ENCODE assay signal across 27 cellular contexts in genomic region chr4:185246453-185246852, GRCh38. TPM values are rescaled to one million over a fixed set of nuclear protein-coding genes. Genes with fewer than 3 reads are reported as not detected.
DNase-seq lines count a peak whose midpoint lies in the region; ATAC-seq, FAIRE-seq and TF ChIP-seq lines count a peak whose summit lies in the region.
"Had no signal": no experiment of that assay in that cellular context is flagged by ENCODE, and none has a peak within 500 bp of the region (broad histone marks: within the 10 kb centered on the region; RNA-seq: fewer than 3 reads in every experiment).

No MANE protein-coding gene starts in this region.

- H3K9me2 ChIP-seq in GM23248 (ENCODE audit: insufficient read depth): no peaks in the 10 kb centered on the region
- no peaks in the 10 kb centered on the region for H3K9me2 ChIP-seq in SU-DHL-6 (replicated peaks; ENCODE audit: insufficient read depth, low read length)

- TF ChIP-seq POLR2A in A549 (IDR thresholded peaks at IDR 0.05; ENCODE audit: low read length): no peak

- no peaks in the 10 kb centered on the region for H3K27me3 ChIP-seq in GM23248 (replicated peaks; ENCODE audit: insufficient read depth)
- H3K27me3 ChIP-seq in SU-DHL-6 (ENCODE audit: low read length): no peaks in the 10 kb centered on the region
- no peaks in the 10 kb centered on the region for H3K27me3 ChIP-seq in brain microvascular endothelial cell (replicated peaks)
- H3K27me3 ChIP-seq: body of pancreas, esophagus muscularis mucosa, suprapubic skin, uterus had no signal

- H3F3A ChIP-seq in GM23248 (ENCODE audit: insufficient read depth): no peaks in the 10 kb centered on the region
- H3F3A ChIP-seq in SU-DHL-6 (ENCODE audit: insufficient read depth): peaks cover 6% of the 10 kb centered on the region; the same call in 1 of the 2 replicates

- WGBS in A549 (ENCODE audit: missing lambda C conversion rate): 32% methylated on average over 1 of the region's 1 CpG
- WGBS in GM23248 (ENCODE audit: low coverage in 1 of 2, low lambda C conversion rate in 2 of 2, missing lambda C conversion rate in 2 of 2), 2 experiments: 88 to 100% methylated on average over 1 of the region's 1 CpG

- in situ Hi-C loops in GM23248 (cut with MboI): no loop called here
- in situ Hi-C loops in G401 (cut with HindIII; ENCODE audit: low sequenced_read_pairs): no loop called here
- in situ Hi-C loops in brain microvascular endothelial cell (cut with HindIII; ENCODE audit: low pct_ligation_motif_present, low sequenced_read_pairs): no loop called here

- H2AFZ ChIP-seq in GM23248: no peak overlapping the region
- no peak overlapping the region for H2AFZ ChIP-seq in SU-DHL-6 (ENCODE audit: low read depth, low read length, severe bottlenecking)
- H2AFZ ChIP-seq: PC-9 had no signal

- no peaks in the 10 kb centered on the region for H3K9me3 ChIP-seq in A549
- no peaks in the 10 kb centered on the region for H3K9me3 ChIP-seq in GM23248 (ENCODE audit: low read depth)
- no peaks in the 10 kb centered on the region for H3K9me3 ChIP-seq in SU-DHL-6 (ENCODE audit: insufficient read depth, low read length)
- H3K9me3 ChIP-seq: body of pancreas, esophagus muscularis mucosa, suprapubic skin, uterus had no signal

- ATAC-seq in A549: no peak
- ATAC-seq in HG03565 (IDR thresholded peaks at IDR 0.05; ENCODE audit: unreplicated experiment): no peak
- ATAC-seq: body of pancreas; effector memory CD8-positive, alpha-beta T cell; HCT116; T-helper 17 cell had no signal

- CTCF ChIA-PET in A549 (lab: Yijun Ruan, JAX): no interaction called here

- H4K20me1 ChIP-seq in GM23248 (ENCODE audit: insufficient read depth) (no peaks in the 10 kb centered on the region), SU-DHL-6 (ENCODE audit: low read depth, low read length) (0 out of 2 replicates have a peak, but pooled peaks cover 2% of the 10 kb centered on the region)

- H3K4me1 ChIP-seq in A549: peaks cover 25% of the 10 kb centered on the region; the same call in 2 of the 3 replicates
- H3K4me1 ChIP-seq in GM23248 (ENCODE audit: insufficient read depth): peaks cover 16% of the 10 kb centered on the region

- peaks cover 86% of the 10 kb centered on the region for H3K79me2 ChIP-seq in GM23248 (ENCODE audit: insufficient read depth)
- peaks cover 41% of the 10 kb centered on the region for H3K79me2 ChIP-seq in SU-DHL-6 (ENCODE audit: insufficient read depth, low read length)

- H3K9ac ChIP-seq in GM23248 (peak overlapping the region; percentile 11), SU-DHL-6 (ENCODE audit: low read length) (no peak overlapping the region)

- TF ChIP-seq CTCF in A549 (IDR thresholded peaks at IDR 0.05) (no peak), SU-DHL-6 (IDR thresholded peaks at IDR 0.05; ENCODE audit: insufficient read depth, low read length, poor library complexity, severe bottlenecking) (no peak), brain microvascular endothelial cell (IDR thresholded peaks at IDR 0.05; ENCODE audit: low read depth, low read length, missing control alignments) (no peak)

- H3K27ac ChIP-seq in A549: peak overlapping the region; percentile 5 to 41; a peak in 3 of 6 replicates
- H3K27ac ChIP-seq in GM23248: no peak overlapping the region; the same call in 1 of the 2 replicates
- no peak overlapping the region; the same call in 1 of the 2 replicates for H3K27ac ChIP-seq in SU-DHL-6 (ENCODE audit: low read depth, low read length)
- H3K27ac ChIP-seq in brain microvascular endothelial cell: no peak overlapping the region
- H3K27ac ChIP-seq: body of pancreas, esophagus muscularis mucosa, PC-9, suprapubic skin had no signal

- no peak for TF ChIP-seq EP300 in A549 (IDR thresholded peaks at IDR 0.05)

- FAIRE-seq in A549 (lab: Jason Lieb, UNC): no peak
- peak; percentile 90 for FAIRE-seq in endometrium (lab: Jason Lieb, UNC)

- H3K4me3 ChIP-seq in A549 (no peak overlapping the region), GM23248 (0 out of 2 replicates have a peak overlapping the region, but pooled peaks have one; percentile 11), SU-DHL-6 (ENCODE audit: insufficient read depth, low read length, poor library complexity, severe bottlenecking) (no peak overlapping the region), brain microvascular endothelial cell (ENCODE audit: low read depth, low read length) (no peak overlapping the region)
- H3K4me3 ChIP-seq: body of pancreas, esophagus muscularis mucosa, PC-9, suprapubic skin, uterus had no signal

- H3K4me2 ChIP-seq in A549 (peak overlapping the region; percentile 22; the same call in 2 of the 3 replicates), GM23248 (ENCODE audit: unreplicated experiment) (peak overlapping the region; percentile 37), SU-DHL-6 (ENCODE audit: low read depth, low read length, poor library complexity, severe bottlenecking) (peak overlapping the region; percentile 1)
- H3K4me2 ChIP-seq: PC-9 had no signal

- POLR2A ChIA-PET in A549 (lab: Yijun Ruan, JAX): interaction anchor here (0.6 kb wide), 1 partner anchor 45 kb away, joined by 3 read pairs; no protein-coding TSS in a partner anchor

- H3K36me3 ChIP-seq in GM23248 (ENCODE audit: low read depth) (no peaks in the 10 kb centered on the region), SU-DHL-6 (ENCODE audit: low read length) (peaks cover 11% of the 10 kb centered on the region; the same call in 1 of the 2 replicates), brain microvascular endothelial cell (replicated peaks) (no peaks in the 10 kb centered on the region)
- H3K36me3 ChIP-seq: suprapubic skin, uterus had no signal

- TF ChIP-seq RAD21 in A549 (conservative IDR thresholded peaks at IDR 0.05 in 1 of 2, IDR thresholded peaks at IDR 0.05 in 1 of 2): no peak

- DNase-seq in A549 (ENCODE audit: low read depth in 1 of 2, low spot score in 1 of 2) (no peak), GM23248 (no peak), G401 (ENCODE audit: low spot score) (no peak), brain microvascular endothelial cell (no peak)
- DNase-seq in activated naive CD4-positive, alpha-beta T cell treated with anti-CD3 and anti-CD28 coated beads, Interleukin-2, amount 50 U/mL, for 16 hours: no peak
- DNase-seq: activated CD4-positive, alpha-beta T cell treated with anti-CD3 and anti-CD28 coated beads, Interleukin-2, amount 50 U/mL, for 1 hour; activated naive CD8-positive, alpha-beta T cell treated with anti-CD3 and anti-CD28 coated beads, Interleukin-2, amount 10 ng/mL, durations not matched to agents 7 days and 5 days; body of pancreas; CD4-positive, alpha-beta T cell; effector memory CD8-positive, alpha-beta T cell; GF-D8; islet precursor cell; Kasumi-1; NCI-H1048; NCI-H2029; NCI-H226; NCI-H82; PC-9; SIG-M5; T-helper 17 cell; uterus had no signal

TF ChIP-seq in A549, 52 proteins besides CTCF, POLR2A, EP300 and RAD21 (continues in another document):
- TF ChIP-seq BCL3 (IDR thresholded peaks at IDR 0.05) (no peak), ZFP36 (IDR thresholded peaks at IDR 0.05; ENCODE audit: borderline replicate concordance, partially characterized antibody) (no peak), ATOH8 (CRISPR knock-in tag; IDR thresholded peaks at IDR 0.05; ENCODE audit: low read depth) (no peak), FOSL2 (IDR thresholded peaks at IDR 0.05) (no peak), FOSL2 (CRISPR knock-in tag; IDR thresholded peaks at IDR 0.05) (no peak), MAFK (IDR thresholded peaks at IDR 0.05; ENCODE audit: partially characterized antibody) (no peak), CEBPB (IDR thresholded peaks at IDR 0.05) (no peak), MAX (IDR thresholded peaks at IDR 0.05) (no peak), JUNB (IDR thresholded peaks at IDR 0.05) (no peak), EHF (CRISPR knock-in tag; IDR thresholded peaks at IDR 0.05) (no peak), SMC3 (IDR thresholded peaks at IDR 0.05) (no peak), RCOR1 (IDR thresholded peaks at IDR 0.05; ENCODE audit: low read depth, low read length) (no peak)

RNA-seq across cellular contexts. Expression of gene SNX25, which starts 37.1 kb away (rescaled TPM):
- polyA plus RNA-seq in A549 (2011; rRNA removed): 13.0 and 19.0 TPM in 2 replicates
- polyA plus RNA-seq in A549 (2012; cell fraction: cytosol; rRNA removed): 2.4 and 3.0 TPM in 2 replicates
- polyA plus RNA-seq in A549 (2012; cell fraction: nucleus; rRNA removed): 1.8 and 2.9 TPM in 2 replicates
- 8.5 to 10.1 TPM (median 8.5 TPM) in 3 replicates for polyA plus RNA-seq in A549 (2017; fragmentation: RNase III; extraction: RNeasy Plus Mini Kit Qiagen cat#74134 plus additional on column Dnase treatment)
- 37.9 and 42.9 TPM in 2 replicates for polyA minus RNA-seq in A549 (2011; rRNA and poly(A)+ RNA removed)
- total RNA-seq in GM23248 (2014; rRNA removed; shearing (Covaris generic)): 23.6 and 50.0 TPM in 2 replicates
- 7.1 and 8.2 TPM in 2 replicates for polyA plus RNA-seq in GM23248 (2016; fragmentation: Nextera tagmentation; extraction: Ambion mirVana)
- 12.4 and 13.7 TPM in 2 replicates for total RNA-seq in G401 (2014; rRNA removed; shearing (Covaris generic))

RNA-seq across cellular contexts. Expression of gene CFAP97, which starts 42.7 kb away (rescaled TPM):
- polyA plus RNA-seq in A549 (2011; rRNA removed) (41.8 and 48.2 TPM in 2 replicates), A549 (2017; fragmentation: RNase III; extraction: RNeasy Plus Mini Kit Qiagen cat#74134 plus additional on column Dnase treatment) (15.7 to 16.3 TPM (median 15.8 TPM) in 3 replicates), GM23248 (2016; fragmentation: Nextera tagmentation; extraction: Ambion mirVana) (49.2 and 50.8 TPM in 2 replicates)
- 4.6 and 4.8 TPM in 2 replicates for polyA plus RNA-seq in A549 (2012; cell fraction: cytosol; rRNA removed)
- 1.2 and 2.1 TPM in 2 replicates for polyA plus RNA-seq in A549 (2012; cell fraction: nucleus; rRNA removed)
- polyA minus RNA-seq in A549 (2011; rRNA and poly(A)+ RNA removed): 13.0 and 14.5 TPM in 2 replicates
- 44.0 and 46.3 TPM in 2 replicates for total RNA-seq in GM23248 (2014; rRNA removed; shearing (Covaris generic))
- 11.8 and 25.8 TPM in 2 replicates for total RNA-seq in G401 (2014; rRNA removed; shearing (Covaris generic))

Comparison
In these comparisons a context has a peak if more than half of its experiments do, and no peak if none do; other contexts are left out.
1. H3K27ac ChIP-seq: peak in A549 (2 of 2); none in GM23248 (single experiment), SU-DHL-6 (single experiment) and brain microvascular endothelial cell (single experiment).
2. Peak in every context shown above with its lines, with median percentiles within 50 percentile points of each other: H3K4me2 ChIP-seq.